Comparison of ENCODE assay signal across 7 cellular contexts in the genomic region with DNA sequence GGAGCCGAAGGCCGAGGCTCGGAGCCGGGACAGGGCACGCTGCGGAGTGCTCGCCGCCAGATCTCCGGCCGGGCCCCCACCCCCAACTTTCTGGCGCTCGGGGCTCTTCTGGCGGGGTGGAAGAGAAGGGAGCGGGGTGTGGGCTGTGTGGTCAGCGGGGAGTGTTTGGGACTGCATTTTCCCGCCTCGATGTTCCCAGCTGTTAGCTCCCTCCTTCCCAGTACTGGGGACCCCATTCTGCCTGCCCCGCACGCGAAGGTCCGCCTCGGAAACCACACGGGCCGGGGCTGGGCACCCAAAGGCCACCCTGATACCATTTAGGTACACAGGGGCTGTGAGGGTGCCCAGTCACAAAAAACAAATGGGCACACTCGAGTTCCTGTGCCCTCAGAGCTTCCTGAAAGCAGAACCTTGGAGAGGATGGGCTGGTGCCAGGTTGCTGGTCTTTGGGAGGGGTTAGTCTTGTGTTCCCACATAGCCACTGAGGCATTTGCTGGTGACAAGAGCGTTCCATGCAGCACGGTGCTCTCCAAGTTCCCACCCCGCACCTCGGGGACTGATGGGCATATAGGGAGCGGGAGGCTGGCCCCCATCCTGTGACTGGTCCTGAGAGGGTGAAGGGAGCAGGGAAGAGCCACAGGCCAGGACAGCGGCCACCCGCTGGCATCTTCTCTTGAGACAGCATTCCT. TPM values are rescaled to one million over a fixed set of nuclear protein-coding genes. Genes with fewer than 3 reads are reported as not detected.
A peak's percentile ranks its signal among the peaks of the same experiment; 100 is the strongest.
DNase-seq lines count a peak whose midpoint lies in the region; ATAC-seq and TF ChIP-seq lines count a peak whose summit lies in the region.

No MANE protein-coding gene starts in this region.

- peaks cover 17 to 21% of the 10 kb centered on the region in 2 donors for H3K4me1 Mint-ChIP-seq in effector memory CD8-positive, alpha-beta T cell (ENCODE audit: low read depth in 2 of 2)
- peaks cover 14 to 24% (median 20%) of the 10 kb centered on the region in 7 donors for H3K4me1 Mint-ChIP-seq in naive thymus-derived CD4-positive, alpha-beta T cell

- H3K79me2 ChIP-seq in PC-9 (ENCODE audit: low read depth), result no peaks in the 10 kb centered on the region

- in situ Hi-C loops in GM13976 (cut with MboI; ENCODE audit: low sequenced_read_pairs, unreplicated experiment), result no loop called here

- H3F3A ChIP-seq in PC-9 (ENCODE audit: insufficient read depth, low read depth), result peaks cover 12% of the 10 kb centered on the region

- POLR2A ChIA-PET in PC-9 (lab: Charles Lee; ENCODE audit: unreplicated experiment), result no interaction called here
- POLR2A ChIA-PET in naive thymus-derived CD4-positive, alpha-beta T cell (lab: Charles Lee), result no interaction called here

- no peaks in the 10 kb centered on the region for H3K9me3 ChIP-seq in PC-9 (ENCODE audit: insufficient read depth, low read depth)
- no peaks in the 10 kb centered on the region for H3K9me3 ChIP-seq in naive thymus-derived CD4-positive, alpha-beta T cell (ENCODE audit: control insufficient read depth in 2 of 3, low read length in 3 of 3)

- no peaks in the 10 kb centered on the region for H3K27me3 ChIP-seq in PC-9 (ENCODE audit: insufficient read depth, low read depth)
- H3K27me3 ChIP-seq in naive thymus-derived CD4-positive, alpha-beta T cell (ENCODE audit: control insufficient read depth in 2 of 2, insufficient read depth in 2 of 2, low read length in 2 of 2), result peaks cover 3 to 6% of the 10 kb centered on the region in 2 donors

- CTCF ChIA-PET in PC-9 (lab: Charles Lee), result no interaction called here
- CTCF ChIA-PET in naive thymus-derived CD4-positive, alpha-beta T cell (lab: Charles Lee), result no interaction called here

- H3K4me1 ChIP-seq in PC-9 (replicated peaks; ENCODE audit: insufficient read depth), result peaks cover 17% of the 10 kb centered on the region; the same call in 1 of the 2 replicates
- peaks cover 15 to 19% of the 10 kb centered on the region in 2 donors for H3K4me1 ChIP-seq in naive thymus-derived CD4-positive, alpha-beta T cell (ENCODE audit: control insufficient read depth in 2 of 2, insufficient read depth in 2 of 2, low read length in 2 of 2)

- H3K4me3 ChIP-seq in PC-9, result peak overlapping the region; percentile 62; the same call in 1 of the 2 replicates
- peak overlapping the region; percentile 35 for H3K4me3 ChIP-seq in naive thymus-derived CD4-positive, alpha-beta T cell (ENCODE audit: low read length)

- H3K9me2 ChIP-seq in PC-9 (ENCODE audit: insufficient read depth), result no peaks in the 10 kb centered on the region

- BruUV-seq in PC-9 (replicated peaks; lab: Mats Ljungman, UMichigan), result no TSS peak

- H3K36me3 ChIP-seq in PC-9 (ENCODE audit: low read depth), result no peaks in the 10 kb centered on the region
- H3K36me3 ChIP-seq in naive thymus-derived CD4-positive, alpha-beta T cell (ENCODE audit: control insufficient read depth in 2 of 3, insufficient read depth in 3 of 3, low read length in 3 of 3), result no peaks in the 10 kb centered on the region

- H3K4me2 ChIP-seq in PC-9, result peak overlapping the region; percentile 93

- ATAC-seq in effector memory CD8-positive, alpha-beta T cell (replicated peaks), result no peak
- no peak for ATAC-seq in naive thymus-derived CD4-positive, alpha-beta T cell
- no peak for ATAC-seq in GM21367 (IDR thresholded peaks at IDR 0.05; ENCODE audit: unreplicated experiment)

- H3K27me3 Mint-ChIP-seq in effector memory CD8-positive, alpha-beta T cell, result peaks cover 19% of the 10 kb centered on the region in 2 donors
- peaks cover 0 to 55% (median 17%) of the 10 kb centered on the region in 5 donors for H3K27me3 Mint-ChIP-seq in naive thymus-derived CD4-positive, alpha-beta T cell

- no peaks in the 10 kb centered on the region for H4K20me1 ChIP-seq in PC-9 (ENCODE audit: insufficient read depth)

- peak overlapping the region; percentile 76 to 82 for H3K4me3 Mint-ChIP-seq in effector memory CD8-positive, alpha-beta T cell
- peak overlapping the region; percentile 51 to 92 (median 78) for H3K4me3 Mint-ChIP-seq in naive thymus-derived CD4-positive, alpha-beta T cell

- H3K36me3 Mint-ChIP-seq in effector memory CD8-positive, alpha-beta T cell (ENCODE audit: insufficient read depth), result peaks cover 7% of the 10 kb centered on the region
- H3K36me3 Mint-ChIP-seq in naive thymus-derived CD4-positive, alpha-beta T cell, result peaks cover 0 to 1% (median 0%) of the 10 kb centered on the region in 5 donors

- intact Hi-C loops in PC-9 (cut with micrococcal nuclease; ENCODE audit: unreplicated experiment), result loop anchor here (10.0 kb wide), 1 partner anchor 255 kb away; no protein-coding TSS in a partner anchor
- intact Hi-C loops in naive thymus-derived CD4-positive, alpha-beta T cell (cut with micrococcal nuclease), result loop anchor here (2.0 to 10.0 kb wide), 6 partner anchors 15 to 498 kb away; a partner anchor contains a TSS

- TF ChIP-seq CTCF in GM13976 (IDR thresholded peaks at IDR 0.05; ENCODE audit: borderline replicate concordance, control extremely low read depth, extremely low read depth, insufficient read depth, missing control alignments) (no peak), PC-9 (conservative IDR thresholded peaks at IDR 0.05) (no peak)

- no peak overlapping the region for H3K27ac ChIP-seq in PC-9
- no peak overlapping the region for H3K27ac ChIP-seq in naive thymus-derived CD4-positive, alpha-beta T cell (ENCODE audit: low read depth, low read length)

- DNase-seq in GM13976 (ENCODE audit: low spot score) (peak; percentile 43), PC-9 (peak in 1 of 2 experiments; percentile 16), DMS153 treated with DMSO at 0.1 percent for 48 hours (lab: John Stamatoyannopoulos, UW; ENCODE audit: unreplicated experiment) (no peak)
- DNase-seq in effector memory CD8-positive, alpha-beta T cell, result no peak
- peak in 2 of 9 donors; percentile 7 to 10 for DNase-seq in naive thymus-derived CD4-positive, alpha-beta T cell
- DNase-seq in activated effector memory CD4-positive, alpha-beta T cell treated with Interleukin-2 at 50 U/mL for 16 hours, result no peak

- H2AFZ ChIP-seq in PC-9, result peak overlapping the region; percentile 81

- peak overlapping the region; percentile 38 to 77 for H3K27ac Mint-ChIP-seq in effector memory CD8-positive, alpha-beta T cell
- peak overlapping the region in 2 of 9 donors; percentile 51 to 56 for H3K27ac Mint-ChIP-seq in naive thymus-derived CD4-positive, alpha-beta T cell

- no peaks in the 10 kb centered on the region for H3K9me3 Mint-ChIP-seq in effector memory CD8-positive, alpha-beta T cell
- no peaks in the 10 kb centered on the region for H3K9me3 Mint-ChIP-seq in naive thymus-derived CD4-positive, alpha-beta T cell

RNA-seq across cellular contexts. Expression of a gene that starts 0.6 kb away (rescaled TPM):
- 30.3 and 30.8 TPM in 2 replicates for total RNA-seq in PC-9 (2021)
- total RNA-seq in naive thymus-derived CD4-positive, alpha-beta T cell, result 1 to 10 TPM in 1 of 5 experiments, under 1 TPM in 3, not detected in 1; 0.24 to 1.4 (median 0.33) TPM
- polyA plus RNA-seq in naive thymus-derived CD4-positive, alpha-beta T cell, result not detected

RNA-seq across cellular contexts. Expression of a gene that starts 15.6 kb away (rescaled TPM):
- 47.7 and 51.4 TPM in 2 replicates for total RNA-seq in PC-9 (2021)
- 10 to 100 TPM; 32.7 to 60.4 (median 43.8) TPM for total RNA-seq in naive thymus-derived CD4-positive, alpha-beta T cell
- 10 to 100 TPM in 1 of 2 donors, 1 to 10 TPM in 1; 8.8 to 23.9 TPM for polyA plus RNA-seq in naive thymus-derived CD4-positive, alpha-beta T cell

RNA-seq across cellular contexts. Expression of a gene that starts 46.0 kb away (rescaled TPM):
- 0.11 and 0.28 TPM in 2 replicates for total RNA-seq in PC-9 (2021)
- 1 to 10 TPM in 2 of 5 experiments, under 1 TPM in 2, not detected in 1; 0.41 to 6.5 (median 1.4) TPM for total RNA-seq in naive thymus-derived CD4-positive, alpha-beta T cell
- not detected for polyA plus RNA-seq in naive thymus-derived CD4-positive, alpha-beta T cell

Comparison
In these comparisons a context has a peak if more than half of its experiments do, and no peak if none do; other contexts are left out.
1. RNA of a gene that starts 0.6 kb away (total RNA-seq): 30.3 to 30.8 TPM in PC-9; 0.24 to 1.4 TPM in naive thymus-derived CD4-positive, alpha-beta T cell; every median in the first group is over 10 times any median in the second.